Comparison of ENCODE assay signal across 8 cellular contexts in genomic region chr1:32963746-32964460, GRCh38. TPM values are rescaled to one million over a fixed set of nuclear protein-coding genes. Genes with fewer than 3 reads are reported as not detected.
DNase-seq lines count a peak whose midpoint lies in the region; ATAC-seq and TF ChIP-seq lines count a peak whose summit lies in the region.

No MANE protein-coding gene starts in this region.

- TF ChIP-seq CTCF in WI38 (IDR thresholded peaks at IDR 0.05; ENCODE audit: low read depth, low read length), result no peak

- no peaks in the 10 kb centered on the region for H3K9me3 ChIP-seq in MG63

- no peaks in the 10 kb centered on the region for H3K36me3 ChIP-seq in MG63

- ATAC-seq in GM18870 (IDR thresholded peaks at IDR 0.05; ENCODE audit: unreplicated experiment), result no peak

- H3K4me3 ChIP-seq in MG63, result peak overlapping the region; percentile 65
- peak overlapping the region; percentile 78 for H3K4me3 ChIP-seq in WI38 (ENCODE audit: low read depth, low read length)

- in situ Hi-C loops in G401 (cut with HindIII; ENCODE audit: low sequenced_read_pairs), result no loop called here

- DNase-seq in G401 (ENCODE audit: low spot score) (peak; percentile 43), H4 (ENCODE audit: low spot score) (peak; percentile 31), MG63 (peak; percentile 75), kidney tubule cell (ENCODE audit: low spot score) (peak; percentile 58)
- DNase-seq in central memory CD4-positive, alpha-beta T cell, result peak; percentile 63
- DNase-seq in stimulated activated CD4-positive, alpha-beta T cell treated with anti-CD3 and anti-CD28 coated beads, Interleukin-1b, Interleukin-23, amount 100 ng/mL, for 48 hours, result peak; percentile 53

- no peaks in the 10 kb centered on the region for H3K27me3 ChIP-seq in MG63

RNA-seq across cellular contexts. Expression of gene RNF19B, which starts 0.7 kb away (rescaled TPM):
- total RNA-seq in G401 (2014; rRNA removed; shearing (Covaris generic)), result 13.2 and 19.0 TPM in 2 replicates
- total RNA-seq in H4 (2014; rRNA removed; shearing (Covaris generic)), result 7.5 and 9.7 TPM in 2 replicates
- 5.0 and 6.9 TPM in 2 replicates for total RNA-seq in MG63 (2014; rRNA removed; shearing (Covaris generic); ENCODE audit: low replicate concordance)
